In genomic region chr10:126508535-126509040, GRCh38 we compare ENCODE assay signal across 15 cellular contexts.
DNase-seq lines count a peak whose midpoint lies in the region; ATAC-seq, FAIRE-seq and TF ChIP-seq lines count a peak whose summit lies in the region.
"Had no signal": no experiment of that assay in that cellular context is flagged by ENCODE, and none has a peak within 500 bp of the region (broad histone marks: within the 10 kb centered on the region; RNA-seq: fewer than 3 reads in every experiment).

No MANE protein-coding gene starts in this region.

- no peak for TF ChIP-seq RAD21 in HCT116 (IDR thresholded peaks at IDR 0.05; ENCODE audit: low read depth)

- FAIRE-seq in urothelium cell line (lab: Jason Lieb, UNC) = no peak
- FAIRE-seq: H54 had no signal

- intact Hi-C loops in HCT116 (cut with micrococcal nuclease) = no loop called here
- intact Hi-C loops in dorsolateral prefrontal cortex (cut with DNase I) = loop anchor here in 1 of 2 donors (10.0 kb wide), 1 partner anchor 524 kb away; no protein-coding TSS in a partner anchor

- H3K9me3 Mint-ChIP-seq in WTC11 = no peaks in the 10 kb centered on the region
- H3K9me3 Mint-ChIP-seq: IgD-negative memory B cell had no signal

- H3K27ac ChIP-seq in HCT116 (ENCODE audit: low read depth, low read length) (no peak overlapping the region), dorsolateral prefrontal cortex (no peak overlapping the region)
- H3K27ac ChIP-seq: BLaER1 treated with 17β-estradiol and CSF1 and Interleukin-3, amounts not matched to agents 10 nM and 100 nM; SK-N-MC had no signal

- H3K9ac ChIP-seq in HCT116 (ENCODE audit: low read length) = no peak overlapping the region
- H3K9ac ChIP-seq: BLaER1 treated with 17β-estradiol and CSF1 and Interleukin-3, amounts not matched to agents 10 nM and 100 nM had no signal

- no peaks in the 10 kb centered on the region for H3K9me2 ChIP-seq in HCT116 (ENCODE audit: insufficient read depth)

- no peaks in the 10 kb centered on the region for H3K4me1 ChIP-seq in HCT116 (ENCODE audit: control insufficient read depth in 1 of 2, insufficient read depth in 2 of 2, low read length in 2 of 2)
- H3K4me1 ChIP-seq: BLaER1 treated with 17β-estradiol and CSF1 and Interleukin-3, amounts not matched to agents 10 nM and 100 nM had no signal

- H3K27me3 ChIP-seq in HCT116 (ENCODE audit: insufficient read depth, low read length) (peaks cover 59% of the 10 kb centered on the region), dorsolateral prefrontal cortex (no peaks in the 10 kb centered on the region)
- H3K27me3 ChIP-seq: BLaER1 treated with 17β-estradiol and CSF1 and Interleukin-3, amounts not matched to agents 10 nM and 100 nM had no signal

- RAD21 ChIA-PET in HCT116 (lab: Charles Lee; ENCODE audit: low non-redundant PET in 1 of 2, low total read pairs in 2 of 2, uncharacterized antibody in 2 of 2, unreplicated experiment in 2 of 2) = no interaction called here

- no peaks in the 10 kb centered on the region for H3K36me3 ChIP-seq in HCT116 (ENCODE audit: control insufficient read depth in 1 of 2, insufficient read depth in 2 of 2, low read length in 2 of 2)
- H3K36me3 ChIP-seq: BLaER1 treated with 17β-estradiol and CSF1 and Interleukin-3, amounts not matched to agents 10 nM and 100 nM had no signal

- no peaks in the 10 kb centered on the region for H3K9me3 ChIP-seq in HCT116 (ENCODE audit: control insufficient read depth in 1 of 2, insufficient read depth in 1 of 2, low read depth in 1 of 2, low read length in 2 of 2)
- H3K9me3 ChIP-seq: BLaER1 treated with 17β-estradiol and CSF1 and Interleukin-3, amounts not matched to agents 10 nM and 100 nM had no signal

- H2AFZ ChIP-seq in HCT116 (ENCODE audit: low read depth, low read length, poor library complexity, severe bottlenecking) = no peak overlapping the region

- H3K4me3 ChIP-seq in HCT116 (replicated peaks in 1 of 2; ENCODE audit: low read depth in 1 of 2, low read length in 2 of 2) (no peak overlapping the region), dorsolateral prefrontal cortex (no peak overlapping the region)
- H3K4me3 ChIP-seq: BLaER1 treated with 17β-estradiol and CSF1 and Interleukin-3, amounts not matched to agents 10 nM and 100 nM; SK-N-MC had no signal

- peaks cover 4% of the 10 kb centered on the region; the same call in 1 of the 2 replicates for H3K4me1 Mint-ChIP-seq in WTC11

- no peak overlapping the region for H3K4me3 Mint-ChIP-seq in WTC11
- H3K4me3 Mint-ChIP-seq: IgD-negative memory B cell had no signal

- no peaks in the 10 kb centered on the region for H4K20me1 ChIP-seq in HCT116 (ENCODE audit: insufficient read depth)
- H4K20me1 ChIP-seq: BLaER1 treated with 17β-estradiol and CSF1 and Interleukin-3, amounts not matched to agents 10 nM and 100 nM had no signal

- POLR2A ChIA-PET in HCT116 (lab: Charles Lee) = no interaction called here
- POLR2A ChIA-PET in WTC11 (lab: Charles Lee) = no interaction called here

- no peak overlapping the region for H3K4me2 ChIP-seq in HCT116 (ENCODE audit: low read length)
- H3K4me2 ChIP-seq: BLaER1 treated with 17β-estradiol and CSF1 and Interleukin-3, amounts not matched to agents 10 nM and 100 nM had no signal

- no peak for DNase-seq in HCT116 (ENCODE audit: low read depth, low spot score)
- DNase-seq in WTC11 (ENCODE audit: low spot score) = peak; percentile 32
- DNase-seq in islet precursor cell = peak; percentile 63
- DNase-seq in urothelium cell line (ENCODE audit: low spot score) = peak; percentile 27
- DNase-seq in left lobe of liver (ENCODE audit: low spot score) = no peak
- no peak for DNase-seq in dorsolateral prefrontal cortex
- DNase-seq in DMS53 treated with DMSO at 0.1 percent for 48 hours (lab: John Stamatoyannopoulos, UW; ENCODE audit: unreplicated experiment) = no peak
- DNase-seq: NCI-H1048, NCI-H226, NCI-H526 treated with DMSO at 0.1 percent for 48 hours had no signal

- no peak overlapping the region for H3K27ac Mint-ChIP-seq in WTC11

- ATAC-seq in HCT116 (no peak), WTC11 (no peak), left lobe of liver (no peak)
- ATAC-seq: PC-3 had no signal

- TF ChIP-seq POLR2A in HCT116 (IDR thresholded peaks at IDR 0.05; ENCODE audit: borderline replicate concordance, extremely low read depth, insufficient read depth, insufficient read length) = no peak

- BruUV-seq in HCT116 (replicated peaks; lab: Mats Ljungman, UMichigan) = no TSS peak

- TF ChIP-seq CTCF in HCT116 (IDR thresholded peaks at IDR 0.05 in 2 of 3, conservative IDR thresholded peaks at IDR 0.05 in 1 of 3; ENCODE audit: borderline replicate concordance in 1 of 3, insufficient read depth in 1 of 3, low read depth in 2 of 3, low read length in 2 of 3) = no peak
- TF ChIP-seq CTCF in WTC11 (IDR thresholded peaks at IDR 0.05) = no peak
- no peak for TF ChIP-seq CTCF in dorsolateral prefrontal cortex (IDR thresholded peaks at IDR 0.05 in 54 of 56, conservative IDR thresholded peaks at IDR 0.05 in 2 of 56; ENCODE audit: low read depth in 1 of 56, partially characterized antibody in 56 of 56)

- H3K27me3 Mint-ChIP-seq in WTC11 (ENCODE audit: low read depth) = no peaks in the 10 kb centered on the region

- no peaks in the 10 kb centered on the region for H3K79me2 ChIP-seq in HCT116 (ENCODE audit: insufficient read depth, low read length)

- CTCF ChIA-PET in HCT116 (lab: Charles Lee) (no interaction called here), WTC11 (lab: Charles Lee) (no interaction called here)

- H3K36me3 Mint-ChIP-seq in WTC11 = no peaks in the 10 kb centered on the region
- H3K36me3 Mint-ChIP-seq: IgD-negative memory B cell had no signal

TF ChIP-seq in HCT116, 20 proteins besides CTCF, POLR2A, EP300 and RAD21:
- TF ChIP-seq POLR2AphosphoS5 (IDR thresholded peaks at IDR 0.05; ENCODE audit: low read depth, low read length) (no peak), REST (IDR thresholded peaks at IDR 0.05; ENCODE audit: low read depth) (peak; percentile 51), EGR1 (IDR thresholded peaks at IDR 0.05; ENCODE audit: low read depth) (no peak)

TF ChIP-seq in WTC11, 78 proteins besides CTCF, POLR2A, EP300 and RAD21:
- TF ChIP-seq JAZF1 (CRISPR knock-in tag; IDR thresholded peaks at IDR 0.05) = no peak

Comparison
In these comparisons a context has a peak if more than half of its experiments do, and no peak if none do; other contexts are left out.
1. DNase-seq: peak in WTC11 (single experiment), islet precursor cell (single experiment) and urothelium cell line (single experiment); none in HCT116 (single experiment), left lobe of liver (single experiment), dorsolateral prefrontal cortex (0 of 10) and DMS53 treated with DMSO at 0.1 percent for 48 hours (single experiment).